In the genomic region with DNA sequence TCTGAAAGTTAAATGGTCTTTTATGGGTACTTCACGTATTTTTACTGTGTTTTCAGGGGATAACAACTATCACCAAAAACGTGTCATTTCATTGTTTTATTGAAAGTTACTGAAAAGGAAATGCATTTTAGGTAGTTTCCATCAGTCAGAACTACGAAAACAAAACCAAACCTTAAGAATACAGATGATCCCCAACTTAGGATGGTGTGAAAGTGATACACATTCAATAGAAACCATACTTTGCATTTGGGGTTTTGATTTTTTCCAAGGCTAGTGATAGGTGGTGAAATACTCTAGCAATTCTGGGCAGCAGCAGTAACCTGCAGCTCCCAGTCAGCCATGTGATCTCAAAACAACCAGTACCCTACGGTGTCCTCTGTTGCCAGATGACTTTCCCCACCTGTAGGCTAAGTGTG, we compare ENCODE assay signal across 15 cellular contexts. TPM values are rescaled to one million over a fixed set of nuclear protein-coding genes. Genes with fewer than 3 reads are reported as not detected.
DNase-seq lines count a peak whose midpoint lies in the region; ATAC-seq and TF ChIP-seq lines count a peak whose summit lies in the region.
"Had no signal": no experiment of that assay in that cellular context is flagged by ENCODE, and none has a peak within 500 bp of the region (broad histone marks: within the 10 kb centered on the region; RNA-seq: fewer than 3 reads in every experiment).

No MANE protein-coding gene starts in this region.

- no peaks in the 10 kb centered on the region for H3K36me3 ChIP-seq in left lung
- H3K36me3 ChIP-seq: BLaER1, pancreas had no signal

- no peak for TF ChIP-seq CTCF in CD4-positive, alpha-beta T cell (IDR thresholded peaks at IDR 0.05)
- TF ChIP-seq CTCF in left lung (IDR thresholded peaks at IDR 0.05), result no peak

- peaks cover 11% of the 10 kb centered on the region for H3K36me3 Mint-ChIP-seq in CD4-positive, alpha-beta T cell (ENCODE audit: low read depth)
- H3K36me3 Mint-ChIP-seq in T-helper 2 cell treated with Interferon-gamma antibody and Interleukin-4, amounts not matched to agents 5 μg/mL and 100 μg/mL, for 36 hours (ENCODE audit: low read depth), result peaks cover 18% of the 10 kb centered on the region

- CTCF ChIA-PET in CD4-positive, alpha-beta T cell (lab: Charles Lee), result no interaction called here

- H3K27ac Mint-ChIP-seq in CD4-positive, alpha-beta T cell, result peak overlapping the region; percentile 97
- peak overlapping the region; percentile 85 for H3K27ac Mint-ChIP-seq in T-helper 2 cell treated with Interferon-gamma antibody and Interleukin-4, amounts not matched to agents 5 μg/mL and 100 μg/mL, for 36 hours

- ATAC-seq in CD4-positive, alpha-beta T cell (ENCODE audit: poor library complexity), result peak; percentile 25
- ATAC-seq in GM19324 (IDR thresholded peaks at IDR 0.05; ENCODE audit: low FRiP score, unreplicated experiment) (peak; percentile 65), HG02938 (IDR thresholded peaks at IDR 0.05; ENCODE audit: unreplicated experiment) (peak; percentile 46), left lung (no peak)
- ATAC-seq: pancreas had no signal

- no peaks in the 10 kb centered on the region for H3K27me3 Mint-ChIP-seq in CD4-positive, alpha-beta T cell
- no peaks in the 10 kb centered on the region for H3K27me3 Mint-ChIP-seq in T-helper 2 cell treated with Interferon-gamma antibody and Interleukin-4, amounts not matched to agents 5 μg/mL and 100 μg/mL, for 36 hours (ENCODE audit: low read depth)

- H3K4me1 ChIP-seq in left lung, result peaks cover 5 to 23% of the 10 kb centered on the region in 2 donors

- H3K9me3 ChIP-seq in CD4-positive, alpha-beta T cell (ENCODE audit: control insufficient read depth, low read length), result no peaks in the 10 kb centered on the region
- no peaks in the 10 kb centered on the region for H3K9me3 ChIP-seq in left lung
- H3K9me3 ChIP-seq: BLaER1, pancreas had no signal

- intact Hi-C loops in CD4-positive, alpha-beta T cell (cut with DNase I, micrococcal nuclease), result loop anchor here in 1 of 2 experiments (5.0 to 10.0 kb wide), 3 partner anchors 87 to 603 kb away; a partner anchor contains a TSS
- intact Hi-C loops in left lung (cut with DNase I), result no loop called here

- peak overlapping the region; percentile 75 for H3K27ac ChIP-seq in CD4-positive, alpha-beta T cell (ENCODE audit: low read depth, low read length)
- no peak overlapping the region for H3K27ac ChIP-seq in left lung
- H3K27ac ChIP-seq: BLaER1, pancreas, VCaP had no signal

- H3K4me1 Mint-ChIP-seq in CD4-positive, alpha-beta T cell (ENCODE audit: low read depth), result peaks cover 96% of the 10 kb centered on the region
- peaks cover 81% of the 10 kb centered on the region for H3K4me1 Mint-ChIP-seq in T-helper 2 cell treated with Interferon-gamma antibody and Interleukin-4, amounts not matched to agents 5 μg/mL and 100 μg/mL, for 36 hours (ENCODE audit: low read depth)

- no peaks in the 10 kb centered on the region for H3K27me3 ChIP-seq in CD4-positive, alpha-beta T cell (ENCODE audit: control insufficient read depth, insufficient read depth, low read length)
- no peaks in the 10 kb centered on the region for H3K27me3 ChIP-seq in left lung
- H3K27me3 ChIP-seq: BLaER1, pancreas had no signal

- H3K4me3 ChIP-seq in left lung, result no peak overlapping the region
- H3K4me3 ChIP-seq: BLaER1, pancreas had no signal

- DNase-seq in CD4-positive, alpha-beta T cell, result peak in 1 of 10 experiments; percentile 20
- DNase-seq in T-helper 2 cell treated with Interferon-gamma antibody and Interleukin-4, amounts not matched to agents 5 μg/mL and 100 μg/mL, for 36 hours (ENCODE audit: low spot score), result peak; percentile 44
- DNase-seq in left lung, result no peak
- no peak for DNase-seq in DMS 273 (lab: John Stamatoyannopoulos, UW; ENCODE audit: unreplicated experiment)
- DNase-seq in NCI-H69 (lab: John Stamatoyannopoulos, UW), result no peak
- no peak for DNase-seq in foreskin melanocyte
- DNase-seq: cerebellar nuclear complex; HCEC 1CT; NCI-H446; pancreas; stimulated activated CD8-positive, alpha-beta memory T cell treated with anti-CD3 and anti-CD28 coated beads, Interleukin-4, amount 100 ng/mL, for 48 hours had no signal

- peaks cover 6% of the 10 kb centered on the region for H3K9me3 Mint-ChIP-seq in CD4-positive, alpha-beta T cell
- no peaks in the 10 kb centered on the region for H3K9me3 Mint-ChIP-seq in T-helper 2 cell treated with Interferon-gamma antibody and Interleukin-4, amounts not matched to agents 5 μg/mL and 100 μg/mL, for 36 hours

- peak overlapping the region; percentile 76 for H3K4me3 Mint-ChIP-seq in CD4-positive, alpha-beta T cell
- peak overlapping the region; percentile 37 for H3K4me3 Mint-ChIP-seq in T-helper 2 cell treated with Interferon-gamma antibody and Interleukin-4, amounts not matched to agents 5 μg/mL and 100 μg/mL, for 36 hours

- POLR2A ChIA-PET in CD4-positive, alpha-beta T cell (lab: Charles Lee), result interaction anchor here (0.7 to 1.3 kb wide), 6 partner anchors 9 to 109 kb away, joined by 3 to 10 read pairs (median 5); a partner anchor contains a TSS

RNA-seq across cellular contexts. Expression of a gene that starts 25.9 kb away (rescaled TPM):
- 1 to 10 TPM; 3.4 to 4.8 TPM for total RNA-seq in CD4-positive, alpha-beta T cell
- 10 to 100 TPM; 14.6 to 24.7 TPM for total RNA-seq in left lung

RNA-seq across cellular contexts. Expression of a gene that starts 32.3 kb away (rescaled TPM):
- 1 to 10 TPM; 1.8 to 1.9 TPM for total RNA-seq in CD4-positive, alpha-beta T cell
- 10 to 100 TPM in 1 of 2 donors, 1 to 10 TPM in 1; 9.3 to 15.6 TPM for total RNA-seq in left lung
